ENCODE assay signal across 24 cellular contexts in the genomic region with DNA sequence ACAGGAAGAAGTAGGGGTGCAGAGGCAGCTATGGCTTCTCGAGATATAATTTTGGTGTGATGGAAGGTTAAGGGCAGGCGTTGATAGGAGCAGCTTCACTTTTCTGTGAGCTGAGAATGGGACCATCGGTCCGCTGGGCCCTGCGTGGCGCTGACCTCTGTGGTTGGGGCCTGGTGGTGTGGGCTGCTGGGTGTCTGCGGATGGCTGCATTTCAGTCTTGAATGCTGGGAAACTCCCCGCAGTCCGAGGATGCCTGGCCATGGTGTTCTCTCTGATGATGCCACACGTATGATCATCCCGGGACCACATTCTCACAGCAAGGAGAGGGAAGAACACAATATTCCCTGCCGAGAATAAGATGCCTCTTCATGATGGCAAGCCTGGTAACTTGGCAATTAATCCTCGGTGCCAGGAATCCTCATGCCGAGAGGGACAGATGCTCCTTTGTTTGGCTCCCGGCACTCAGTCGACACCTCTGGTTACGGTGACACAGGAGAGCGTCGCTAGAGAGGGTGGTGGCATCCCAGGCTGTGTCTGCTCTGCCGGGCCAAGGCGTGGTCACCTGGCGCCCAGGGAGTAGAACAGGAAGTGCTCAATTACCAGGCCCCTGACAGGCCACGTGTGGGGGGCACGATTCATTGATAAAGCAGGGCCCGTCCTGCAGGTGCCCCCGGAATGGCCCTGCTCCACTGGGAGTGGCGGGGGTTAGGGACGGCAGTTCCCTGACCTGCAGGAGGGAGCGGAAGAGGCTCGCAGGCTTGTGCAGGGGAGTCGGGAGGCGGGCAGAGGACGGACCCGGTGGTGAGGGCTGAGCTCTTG.
DNase-seq lines count a peak whose midpoint lies in the region; ATAC-seq, FAIRE-seq and TF ChIP-seq lines count a peak whose summit lies in the region.
"Had no signal": no experiment of that assay in that cellular context is flagged by ENCODE, and none has a peak within 500 bp of the region (broad histone marks: within the 10 kb centered on the region; RNA-seq: fewer than 3 reads in every experiment).

No MANE protein-coding gene starts in this region.

- TF ChIP-seq EP300 in HepG2 (IDR thresholded peaks at IDR 0.05; ENCODE audit: low read depth in 2 of 2, low read length in 2 of 2) (no peak), HepG2 (CRISPR knock-in tag; IDR thresholded peaks at IDR 0.05; ENCODE audit: borderline replicate concordance) (no peak)

- no peaks in the 10 kb centered on the region for H3K4me1 ChIP-seq in right lobe of liver
- no peaks in the 10 kb centered on the region for H3K4me1 ChIP-seq in HepG2 (ENCODE audit: insufficient read depth, low read length)
- no peaks in the 10 kb centered on the region for H3K4me1 ChIP-seq in lower lobe of right lung
- H3K4me1 ChIP-seq in upper lobe of right lung = no peaks in the 10 kb centered on the region
- H3K4me1 ChIP-seq: adrenal gland, left lung had no signal

- peaks cover 14% of the 10 kb centered on the region for H3K4me1 Mint-ChIP-seq in nephron progenitor cell
- H3K4me1 Mint-ChIP-seq: activated CD4-positive, alpha-beta T cell treated with anti-CD3 and anti-CD28 coated beads, Interleukin-2, amount 10 ng/mL, durations not matched to agents 7 days and 5 days; activated T-helper 17 cell treated with anti-CD3 and anti-CD28 coated beads, Interleukin-2, amount 50 U/mL, for 72 hours had no signal

- intact Hi-C loops in right lobe of liver (cut with DNase I) (no loop called here), HepG2 (cut with micrococcal nuclease; ENCODE audit: unreplicated experiment) (no loop called here), lower lobe of right lung (cut with DNase I) (no loop called here), upper lobe of right lung (cut with DNase I) (no loop called here)

- H3K9me3 Mint-ChIP-seq in nephron progenitor cell = peaks cover 31% of the 10 kb centered on the region

- 70% methylated on average over 12 of the region's 34 CpGs for WGBS in right lobe of liver (ENCODE audit: insufficient coverage, low coverage, low lambda C conversion rate, missing lambda C conversion rate)
- WGBS in HepG2 (ENCODE audit: low lambda C conversion rate) = 36% methylated on average over 18 of the region's 34 CpGs

- H3K27ac ChIP-seq in right lobe of liver = no peak overlapping the region
- no peak overlapping the region for H3K27ac ChIP-seq in HepG2 (ENCODE audit: extremely low read length, insufficient read depth, low read length)
- H3K27ac ChIP-seq in lower lobe of right lung = no peak overlapping the region
- H3K27ac ChIP-seq in upper lobe of right lung = no peak overlapping the region
- H3K27ac ChIP-seq: adrenal gland, epithelial cell of prostate, left lung, neutrophil, right atrium auricular region, WERI-Rb-1 had no signal

- TF ChIP-seq POLR2A in right lobe of liver (IDR thresholded peaks at IDR 0.05) = no peak
- TF ChIP-seq POLR2A in HepG2 (IDR thresholded peaks at IDR 0.05; ENCODE audit: insufficient read depth in 1 of 2, low read depth in 2 of 2, low read length in 2 of 2) = no peak

- in situ Hi-C loops in HepG2 (cut with HindIII; ENCODE audit: extremely low pct_ligation_motif_present, low pct_unique_long_range_greater_than_20kb) = no loop called here

- H3K4me2 ChIP-seq in HepG2 (ENCODE audit: low read depth, low read length) = no peak overlapping the region
- H3K4me2 ChIP-seq: SK-N-SH had no signal

- POLR2A ChIA-PET in HepG2 (lab: Yijun Ruan, JAX) = no interaction called here

- DNase-seq in NCI-H2196 (lab: John Stamatoyannopoulos, UW; ENCODE audit: unreplicated experiment) = peak; percentile 10
- no peak for DNase-seq in NCI-H2196 treated with DMSO at 0.1 percent for 48 hours (lab: John Stamatoyannopoulos, UW; ENCODE audit: unreplicated experiment)
- DNase-seq in right lobe of liver = peak in 2 of 3 donors; percentile 10 to 41
- no peak for DNase-seq in HepG2 (ENCODE audit: low spot score)
- DNase-seq in lower lobe of right lung = peak; percentile 34
- peak; percentile 59 for DNase-seq in upper lobe of right lung
- DNase-seq in occipital lobe (lab: John Stamatoyannopoulos, UW) = no peak
- DNase-seq in nephron progenitor cell = no peak
- DNase-seq: activated CD4-positive, alpha-beta T cell treated with anti-CD3 and anti-CD28 coated beads, Interleukin-2, amount 10 ng/mL, durations not matched to agents 7 days and 5 days; adrenal gland; DMS79 treated with DMSO at 0.1 percent for 48 hours; KG1; NCI-H1694; SK-N-SH; stimulated activated CD4-positive, alpha-beta T cell treated with anti-CD3 and anti-CD28 coated beads, Interleukin-15, amount 100 ng/mL, for 24 hours; stimulated activated CD8-positive, alpha-beta memory T cell treated with anti-CD3 and anti-CD28 coated beads, Interleukin-4, amount 100 ng/mL, for 48 hours; WERI-Rb-1 had no signal

- peaks cover 7% of the 10 kb centered on the region for H3K27me3 Mint-ChIP-seq in nephron progenitor cell (ENCODE audit: low read depth, poor library complexity)
- H3K27me3 Mint-ChIP-seq: activated CD4-positive, alpha-beta T cell treated with anti-CD3 and anti-CD28 coated beads, Interleukin-2, amount 10 ng/mL, durations not matched to agents 7 days and 5 days; activated T-helper 17 cell treated with anti-CD3 and anti-CD28 coated beads, Interleukin-2, amount 50 U/mL, for 72 hours had no signal

- H3K4me3 ChIP-seq in right lobe of liver (no peak overlapping the region), HepG2 (replicated peaks in 1 of 3; ENCODE audit: insufficient read depth in 1 of 3, low read depth in 2 of 3, low read length in 3 of 3) (no peak overlapping the region), lower lobe of right lung (no peak overlapping the region), upper lobe of right lung (no peak overlapping the region)
- H3K4me3 ChIP-seq: adrenal gland, left lung, right atrium auricular region had no signal

- H2AFZ ChIP-seq in HepG2 (ENCODE audit: low read length) = no peak overlapping the region

- H3K27ac Mint-ChIP-seq in nephron progenitor cell = no peak overlapping the region
- H3K27ac Mint-ChIP-seq: activated CD4-positive, alpha-beta T cell treated with anti-CD3 and anti-CD28 coated beads, Interleukin-2, amount 10 ng/mL, durations not matched to agents 7 days and 5 days; activated T-helper 17 cell treated with anti-CD3 and anti-CD28 coated beads, Interleukin-2, amount 50 U/mL, for 72 hours; T-helper 2 cell treated with Interferon-gamma antibody and Interleukin-4, amounts not matched to agents 5 μg/mL and 100 μg/mL, for 36 hours had no signal

- H3K36me3 ChIP-seq in right lobe of liver (no peaks in the 10 kb centered on the region), HepG2 (replicated peaks in 1 of 2; ENCODE audit: control insufficient read depth in 1 of 2, insufficient read depth in 2 of 2, low read length in 2 of 2) (no peaks in the 10 kb centered on the region), lower lobe of right lung (no peaks in the 10 kb centered on the region), upper lobe of right lung (no peaks in the 10 kb centered on the region)
- H3K36me3 ChIP-seq: adrenal gland, left lung, neutrophil, right atrium auricular region, WERI-Rb-1 had no signal

- H3K79me2 ChIP-seq in HepG2 (ENCODE audit: insufficient read depth, low read length) = no peaks in the 10 kb centered on the region

- H3K4me3 Mint-ChIP-seq in nephron progenitor cell = no peak overlapping the region
- H3K4me3 Mint-ChIP-seq: activated CD4-positive, alpha-beta T cell treated with anti-CD3 and anti-CD28 coated beads, Interleukin-2, amount 10 ng/mL, durations not matched to agents 7 days and 5 days; activated T-helper 17 cell treated with anti-CD3 and anti-CD28 coated beads, Interleukin-2, amount 50 U/mL, for 72 hours; T-helper 2 cell treated with Interferon-gamma antibody and Interleukin-4, amounts not matched to agents 5 μg/mL and 100 μg/mL, for 36 hours had no signal

- H3K9me3 ChIP-seq in right lobe of liver (no peaks in the 10 kb centered on the region), HepG2 (ENCODE audit: low read length) (no peaks in the 10 kb centered on the region), lower lobe of right lung (no peaks in the 10 kb centered on the region), upper lobe of right lung (no peaks in the 10 kb centered on the region)
- H3K9me3 ChIP-seq: adrenal gland, left lung, neutrophil, right atrium auricular region, SK-N-SH had no signal

- H3K27me3 ChIP-seq in right lobe of liver = no peaks in the 10 kb centered on the region
- peaks cover 10 to 24% of the 10 kb centered on the region in 2 experiments for H3K27me3 ChIP-seq in HepG2 (ENCODE audit: control insufficient read depth in 1 of 2, insufficient read depth in 2 of 2, low read length in 2 of 2)
- peaks cover 2% of the 10 kb centered on the region for H3K27me3 ChIP-seq in lower lobe of right lung (ENCODE audit: low read depth)
- H3K27me3 ChIP-seq in upper lobe of right lung = no peaks in the 10 kb centered on the region
- H3K27me3 ChIP-seq: adrenal gland, neutrophil, right atrium auricular region had no signal

- no peak for TF ChIP-seq RAD21 in HepG2 (CRISPR knock-in tag; IDR thresholded peaks at IDR 0.05)

- CTCF ChIA-PET in HepG2 (lab: Yijun Ruan, JAX; ENCODE audit: low intra/inter-chr PET ratio, low total read pairs) = no interaction called here

- peak in 1 of 4 donors; percentile 30 for ATAC-seq in right lobe of liver
- no peak for ATAC-seq in HepG2
- ATAC-seq in lower lobe of right lung = no peak
- ATAC-seq in upper lobe of right lung = no peak
- ATAC-seq: activated T-helper 17 cell treated with anti-CD3 and anti-CD28 coated beads, Interleukin-2, amount 50 U/mL, for 72 hours; left lung had no signal

- no peak for FAIRE-seq in HepG2 (lab: Jason Lieb, UNC)
- FAIRE-seq: A204.1 had no signal

- no peak overlapping the region for H3K9ac ChIP-seq in HepG2 (ENCODE audit: insufficient read depth, low read depth, low read length)
- H3K9ac ChIP-seq: SK-N-SH had no signal

- TF ChIP-seq CTCF in right lobe of liver (IDR thresholded peaks at IDR 0.05) (no peak), HepG2 (CRISPR knock-in tag; IDR thresholded peaks at IDR 0.05) (no peak), lower lobe of right lung (IDR thresholded peaks at IDR 0.05) (no peak), upper lobe of right lung (IDR thresholded peaks at IDR 0.05) (no peak), nephron progenitor cell (IDR thresholded peaks at IDR 0.05) (no peak)

- no TSS peak for BruUV-seq in HepG2 (replicated peaks; lab: Mats Ljungman, UMichigan)

- H4K20me1 ChIP-seq in HepG2 (ENCODE audit: insufficient read depth, low read length) = 0 out of 2 replicates have a peak, but pooled peaks cover 4% of the 10 kb centered on the region

- no peaks in the 10 kb centered on the region for H3K36me3 Mint-ChIP-seq in nephron progenitor cell (ENCODE audit: low read depth)

TF ChIP-seq in HepG2, 621 proteins besides CTCF, POLR2A, EP300 and RAD21 (continues in another document):
- TF ChIP-seq, protein P1, sequence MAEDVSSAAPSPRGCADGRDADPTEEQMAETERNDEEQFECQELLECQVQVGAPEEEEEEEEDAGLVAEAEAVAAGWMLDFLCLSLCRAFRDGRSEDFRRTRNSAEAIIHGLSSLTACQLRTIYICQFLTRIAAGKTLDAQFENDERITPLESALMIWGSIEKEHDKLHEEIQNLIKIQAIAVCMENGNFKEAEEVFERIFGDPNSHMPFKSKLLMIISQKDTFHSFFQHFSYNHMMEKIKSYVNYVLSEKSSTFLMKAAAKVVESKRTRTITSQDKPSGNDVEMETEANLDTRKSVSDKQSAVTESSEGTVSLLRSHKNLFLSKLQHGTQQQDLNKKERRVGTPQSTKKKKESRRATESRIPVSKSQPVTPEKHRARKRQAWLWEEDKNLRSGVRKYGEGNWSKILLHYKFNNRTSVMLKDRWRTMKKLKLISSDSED (CRISPR knock-in tag; IDR thresholded peaks at IDR 0.05) = no peak

Comparison
In these comparisons a context has a peak if more than half of its experiments do, and no peak if none do; other contexts are left out.
1. DNase-seq: peak in NCI-H2196 (single experiment), right lobe of liver (2 of 3), lower lobe of right lung (single experiment) and upper lobe of right lung (single experiment); none in NCI-H2196 treated with DMSO at 0.1 percent for 48 hours (single experiment), HepG2 (single experiment), occipital lobe (single experiment) and nephron progenitor cell (single experiment).